In genomic region chr15:55800216-55800615, GRCh38 we compare ENCODE assay signal across 1 cellular context.
TF ChIP-seq lines count a peak whose summit lies in the region.

No MANE protein-coding gene starts in this region.

TF ChIP-seq in HCT116, 20 proteins besides CTCF, POLR2A, EP300 and RAD21 (continued from another document):
- TF ChIP-seq REST (IDR thresholded peaks at IDR 0.05; ENCODE audit: low read depth) (no peak), MAX (IDR thresholded peaks at IDR 0.05) (no peak), EZH2 (IDR thresholded peaks at IDR 0.05) (no peak)
